Comparison of ENCODE assay signal across 15 cellular contexts in the genomic region with DNA sequence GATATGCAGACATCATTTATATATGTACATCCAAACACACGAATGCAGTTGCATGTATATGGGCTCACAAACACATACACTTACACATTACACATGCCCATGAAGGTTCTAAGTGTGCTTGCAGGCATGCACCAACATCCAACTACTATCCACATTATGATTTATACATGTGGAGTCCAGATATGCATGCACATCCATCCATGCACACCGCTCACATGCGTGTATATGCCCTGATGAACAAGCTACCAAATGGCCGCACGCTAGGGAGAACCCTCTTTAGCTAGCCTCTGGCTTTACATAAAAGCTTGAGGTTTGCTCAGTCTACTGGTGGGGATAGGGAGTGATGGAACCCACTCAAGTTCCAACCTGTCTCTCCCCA. TPM values are rescaled to one million over a fixed set of nuclear protein-coding genes. Genes with fewer than 3 reads are reported as not detected.
DNase-seq lines count a peak whose midpoint lies in the region; ATAC-seq, FAIRE-seq and TF ChIP-seq lines count a peak whose summit lies in the region.
"Had no signal": no experiment of that assay in that cellular context is flagged by ENCODE, and none has a peak within 500 bp of the region (broad histone marks: within the 10 kb centered on the region; RNA-seq: fewer than 3 reads in every experiment).

No MANE protein-coding gene starts in this region.

- H3K9me3 ChIP-seq in K562 (replicated peaks; ENCODE audit: control insufficient read depth, insufficient read depth, low read depth, low read length) (no peaks in the 10 kb centered on the region), T-helper 17 cell (ENCODE audit: control insufficient read depth, low read length, poor library complexity, severe bottlenecking) (no peaks in the 10 kb centered on the region)

- no peak overlapping the region for H3K4me2 ChIP-seq in K562 (ENCODE audit: insufficient read depth, low read length)

- in situ Hi-C loops in K562 (cut with MboI): no loop called here

- H3K79me2 ChIP-seq in K562 (ENCODE audit: control insufficient read depth, insufficient read depth, low read length): no peaks in the 10 kb centered on the region

- H3K27ac Mint-ChIP-seq in neural crest cell (ENCODE audit: unreplicated experiment) (no peak overlapping the region), T-helper 17 cell (no peak overlapping the region)

- ATAC-seq in K562 (no peak), T-helper 17 cell (no peak), HG02642 (IDR thresholded peaks at IDR 0.05; ENCODE audit: poor library complexity, unreplicated experiment) (no peak)
- ATAC-seq: T-cell had no signal

- TF ChIP-seq POLR2A in GM15510 (IDR thresholded peaks at IDR 0.05; ENCODE audit: borderline replicate concordance, extremely low read depth, insufficient read length) (peak; percentile 8), K562 (conservative IDR thresholded peaks at IDR 0.05) (no peak)

- H3K9me1 ChIP-seq in K562 (ENCODE audit: control insufficient read depth, insufficient read depth, low read length): no peaks in the 10 kb centered on the region

- peak overlapping the region; percentile 5 for H3K4me3 Mint-ChIP-seq in neural crest cell
- no peak overlapping the region for H3K4me3 Mint-ChIP-seq in T-helper 17 cell
- H3K4me3 Mint-ChIP-seq: T-cell had no signal

- intact Hi-C loops in K562 (cut with micrococcal nuclease): no loop called here

- TF ChIP-seq CTCF in K562 (IDR thresholded peaks at IDR 0.05 in 2 of 3, conservative IDR thresholded peaks at IDR 0.05 in 1 of 3; ENCODE audit: insufficient read depth in 2 of 3, low read depth in 1 of 3, low read length in 3 of 3) (no peak), neural crest cell (conservative IDR thresholded peaks at IDR 0.05) (no peak)

- FAIRE-seq in K562 (lab: Jason Lieb, UNC): no peak

- DNase-seq in K562 (ENCODE audit: extremely low read depth in 1 of 4, low spot score in 3 of 4) (no peak), neural crest cell (ENCODE audit: low read depth, low spot score) (no peak), T-helper 17 cell (no peak), ureter (ENCODE audit: low spot score) (no peak)
- DNase-seq: HCEC 1CT, NCI-H1436 treated with DMSO at 0.1 percent for 48 hours, NCI-H2081, NCI-H524, T-cell had no signal

- H2AFZ ChIP-seq in K562 (ENCODE audit: low read depth, low read length): no peak overlapping the region

- H3K4me1 ChIP-seq in K562 (replicated peaks in 1 of 2; ENCODE audit: control insufficient read depth in 2 of 2, insufficient read depth in 2 of 2, low read length in 2 of 2): peaks cover 0 to 23% of the 10 kb centered on the region in 2 experiments; a peak in 3 of 5 replicates

- CTCF ChIA-PET in K562 (lab: Yijun Ruan, JAX; ENCODE audit: low intra/inter-chr PET ratio): no interaction called here

- H3K27me3 ChIP-seq in K562 (ENCODE audit: control insufficient read depth in 2 of 2, insufficient read depth in 2 of 2, low read length in 2 of 2): no peaks in the 10 kb centered on the region

- peaks cover 64% of the 10 kb centered on the region for H3K4me1 Mint-ChIP-seq in neural crest cell
- peaks cover 7% of the 10 kb centered on the region for H3K4me1 Mint-ChIP-seq in T-helper 17 cell

- H3K9ac ChIP-seq in K562 (ENCODE audit: insufficient read depth in 1 of 2, low read depth in 2 of 2, low read length in 2 of 2): no peak overlapping the region

- BruUV-seq in K562 (replicated peaks; lab: Mats Ljungman, UMichigan): no TSS peak

- H3K36me3 Mint-ChIP-seq in neural crest cell (ENCODE audit: low read depth): no peaks in the 10 kb centered on the region
- H3K36me3 Mint-ChIP-seq in T-helper 17 cell (ENCODE audit: low read depth): no peaks in the 10 kb centered on the region
- H3K36me3 Mint-ChIP-seq: T-cell had no signal

- no peak overlapping the region for H3K27ac ChIP-seq in K562 (ENCODE audit: extremely low read depth, low read depth, low read length)

- H3K27me3 Mint-ChIP-seq in neural crest cell (ENCODE audit: low read depth): peaks cover 2% of the 10 kb centered on the region
- H3K27me3 Mint-ChIP-seq in T-helper 17 cell: no peaks in the 10 kb centered on the region
- H3K27me3 Mint-ChIP-seq: T-cell had no signal

- WGBS in K562 (ENCODE audit: insufficient coverage, low coverage, missing lambda C conversion rate): 83% methylated on average over 5 of the region's 5 CpGs

- no peak overlapping the region for H3K4me3 ChIP-seq in K562

- no peaks in the 10 kb centered on the region for H3K9me3 Mint-ChIP-seq in neural crest cell
- H3K9me3 Mint-ChIP-seq: T-cell had no signal

- no peaks in the 10 kb centered on the region for H4K20me1 ChIP-seq in K562 (replicated peaks; ENCODE audit: control insufficient read depth, insufficient read depth, low read length)

- no peak for TF ChIP-seq EP300 in K562 (IDR thresholded peaks at IDR 0.05; ENCODE audit: low read length)

- TF ChIP-seq RAD21 in K562 (CRISPR knock-in tag; conservative IDR thresholded peaks at IDR 0.05 in 1 of 2, IDR thresholded peaks at IDR 0.05 in 1 of 2): no peak

- POLR2A ChIA-PET in K562 (lab: Yijun Ruan, JAX): interaction anchor here (0.5 to 2.8 kb wide), 5 partner anchors 10 to 201 kb away, joined by 3 to 23 read pairs (median 5); partner anchors contain the start of gene SYTL1

- H3K36me3 ChIP-seq in K562 (ENCODE audit: control insufficient read depth, insufficient read depth, low read length): peaks cover 15% of the 10 kb centered on the region; the same call in 2 of the 3 replicates

RNA-seq across cellular contexts. Expression of gene GPR3, which starts 8.5 kb away (rescaled TPM):
- 14.5 and 40.1 TPM in 2 replicates for total RNA-seq in K562 (2011; cell fraction: chromatin; rRNA removed; ENCODE audit: low replicate concordance)
- 36.8 and 39.4 TPM in 2 replicates for total RNA-seq in K562 (2011; cell fraction: nucleolus; rRNA removed)
- total RNA-seq in K562 (2011; cell fraction: nucleoplasm; rRNA removed): 27.8 and 27.9 TPM in 2 replicates
- 3.7 and 6.2 TPM in 2 replicates for total RNA-seq in K562 (2014; rRNA removed)
- total RNA-seq in K562 (2014; rRNA removed; fragmentation: Illumina TruSeq; extraction: Trizol): 2.9 and 3.4 TPM in 2 replicates
- 3.5 and 3.7 TPM in 2 replicates for total RNA-seq in K562 (2015; rRNA removed; fragmentation: Illumina TruSeq; extraction: Trizol)
- 10.9 and 11.0 TPM in 2 replicates for total RNA-seq in K562 (2021)
- polyA plus RNA-seq in K562 (2011; rRNA removed): 8.2 and 19.3 TPM in 2 replicates
- 26.0 and 34.4 TPM in 2 replicates for polyA plus RNA-seq in K562 (2011; cell fraction: cytosol; rRNA removed)
- 68.2 and 75.5 TPM in 2 replicates for polyA plus RNA-seq in K562 (2011; cell fraction: nucleus; rRNA removed)
- polyA plus RNA-seq in K562 (2012): 10.0 and 10.7 TPM in 2 replicates
- polyA plus RNA-seq in K562 (2014; fragmentation: Illumina TruSeq; extraction: Trizol): 10.1 and 11.6 TPM in 2 replicates
- polyA plus RNA-seq in K562 (2014; fragmentation: Nextera tagmentation; extraction: Ambion mirVana): under 1 TPM; 0.24 to 0.59 TPM
- 11.5 and 14.9 TPM in 2 replicates for polyA plus RNA-seq in K562 (2014; rRNA removed)
- 8.0 and 9.3 TPM in 2 replicates for polyA minus RNA-seq in K562 (2011; rRNA and poly(A)+ RNA removed)
- polyA minus RNA-seq in K562 (2011; cell fraction: cytosol; rRNA and poly(A)+ RNA removed): 7.3 and 7.9 TPM in 2 replicates
- 11.1 and 11.6 TPM in 2 replicates for polyA minus RNA-seq in K562 (2011; cell fraction: nucleus; rRNA and poly(A)+ RNA removed)
- total RNA-seq in neural crest cell: 6.1 and 7.0 TPM in 2 replicates
- under 1 TPM in 1 of 2 donors, not detected in 1; 0.30 TPM for total RNA-seq in T-helper 17 cell
- total RNA-seq in ureter: 0.47 TPM

RNA-seq across cellular contexts. Expression of gene CD164L2, which starts 17.8 kb away (rescaled TPM):
- 2.6 and 7.4 TPM in 2 replicates for total RNA-seq in K562 (2011; cell fraction: chromatin; rRNA removed; ENCODE audit: low replicate concordance)
- 5.0 and 5.4 TPM in 2 replicates for total RNA-seq in K562 (2011; cell fraction: nucleolus; rRNA removed)
- total RNA-seq in K562 (2011; cell fraction: nucleoplasm; rRNA removed): 5.1 and 5.8 TPM in 2 replicates
- total RNA-seq in K562 (2014; rRNA removed) (0.29 and 0.45 TPM in 2 replicates), K562 (2014; rRNA removed; fragmentation: Illumina TruSeq; extraction: Trizol) (0.18 TPM in 1 of 2 replicates, not detected in the other), K562 (2015; rRNA removed; fragmentation: Illumina TruSeq; extraction: Trizol) (0.14 and 0.19 TPM in 2 replicates), K562 (2021) (0.49 and 0.72 TPM in 2 replicates), neural crest cell (not detected in 2 replicates), T-helper 17 cell (not detected), ureter (not detected)
- polyA plus RNA-seq in K562 (2011; rRNA removed) (0.92 and 2.8 TPM in 2 replicates), K562 (2014; fragmentation: Illumina TruSeq; extraction: Trizol) (0.31 and 0.65 TPM in 2 replicates), K562 (2014; fragmentation: Nextera tagmentation; extraction: Ambion mirVana) (under 1 TPM in 1 of 2 experiments, not detected in 1; 0.08 TPM), K562 (2014; rRNA removed) (0.63 and 0.91 TPM in 2 replicates)
- 0.92 and 1.2 TPM in 2 replicates for polyA plus RNA-seq in K562 (2011; cell fraction: cytosol; rRNA removed)
- 15.3 and 19.6 TPM in 2 replicates for polyA plus RNA-seq in K562 (2011; cell fraction: nucleus; rRNA removed)
- polyA plus RNA-seq in K562 (2012): 1.2 and 1.7 TPM in 2 replicates
- 0.28 and 0.57 TPM in 2 replicates for polyA minus RNA-seq in K562 (2011; rRNA and poly(A)+ RNA removed)
- polyA minus RNA-seq in K562 (2011; cell fraction: cytosol; rRNA and poly(A)+ RNA removed): not detected in 2 replicates
- polyA minus RNA-seq in K562 (2011; cell fraction: nucleus; rRNA and poly(A)+ RNA removed): 1.1 and 2.4 TPM in 2 replicates
- total RNA-seq: HT-29, T-cell had no signal
- polyA plus RNA-seq: AG04450, BJ had no signal

RNA-seq across cellular contexts. Expression of gene FCN3, which starts 26.3 kb away (rescaled TPM):
- total RNA-seq in K562 (2011; cell fraction: chromatin; rRNA removed; ENCODE audit: low replicate concordance): not detected in 2 replicates
- total RNA-seq in K562 (2011; cell fraction: nucleolus; rRNA removed): not detected in 2 replicates
- not detected in 2 replicates for total RNA-seq in K562 (2011; cell fraction: nucleoplasm; rRNA removed)
- not detected in 2 replicates for total RNA-seq in K562 (2014; rRNA removed)
- total RNA-seq in K562 (2014; rRNA removed; fragmentation: Illumina TruSeq; extraction: Trizol): not detected in 2 replicates
- total RNA-seq in K562 (2015; rRNA removed; fragmentation: Illumina TruSeq; extraction: Trizol): not detected in 2 replicates
- total RNA-seq in K562 (2021): 0.31 and 0.49 TPM in 2 replicates
- 0.15 TPM in 1 of 2 replicates, not detected in the other for polyA plus RNA-seq in K562 (2011; rRNA removed)
- polyA plus RNA-seq in K562 (2011; cell fraction: cytosol; rRNA removed): 0.06 TPM in 1 of 2 replicates, not detected in the other
- polyA plus RNA-seq in K562 (2011; cell fraction: nucleus; rRNA removed): 0.35 TPM in 1 of 2 replicates, not detected in the other
- 0.21 TPM in 1 of 2 replicates, not detected in the other for polyA plus RNA-seq in K562 (2012)
- polyA plus RNA-seq in K562 (2014; fragmentation: Illumina TruSeq; extraction: Trizol): not detected in 2 replicates
- not detected for polyA plus RNA-seq in K562 (2014; fragmentation: Nextera tagmentation; extraction: Ambion mirVana)
- not detected in 2 replicates for polyA plus RNA-seq in K562 (2014; rRNA removed)
- not detected in 2 replicates for polyA minus RNA-seq in K562 (2011; rRNA and poly(A)+ RNA removed)
- polyA minus RNA-seq in K562 (2011; cell fraction: cytosol; rRNA and poly(A)+ RNA removed): not detected in 2 replicates
- not detected in 2 replicates for polyA minus RNA-seq in K562 (2011; cell fraction: nucleus; rRNA and poly(A)+ RNA removed)
- not detected in 2 replicates for total RNA-seq in neural crest cell
- not detected for total RNA-seq in T-helper 17 cell
- 2.1 TPM for total RNA-seq in ureter
- total RNA-seq: HT-29, PC-3 had no signal
- polyA plus RNA-seq: AG04450, BJ had no signal

RNA-seq across cellular contexts. Expression of gene MAP3K6, which starts 34.2 kb away (rescaled TPM):
- 22.7 and 88.4 TPM in 2 replicates for total RNA-seq in K562 (2011; cell fraction: chromatin; rRNA removed; ENCODE audit: low replicate concordance)
- 52.5 and 55.4 TPM in 2 replicates for total RNA-seq in K562 (2011; cell fraction: nucleolus; rRNA removed)
- 27.7 and 28.5 TPM in 2 replicates for total RNA-seq in K562 (2011; cell fraction: nucleoplasm; rRNA removed)
- total RNA-seq in K562 (2014; rRNA removed) (10.1 and 14.7 TPM in 2 replicates), K562 (2014; rRNA removed; fragmentation: Illumina TruSeq; extraction: Trizol) (5.0 and 6.2 TPM in 2 replicates), K562 (2015; rRNA removed; fragmentation: Illumina TruSeq; extraction: Trizol) (7.6 and 9.5 TPM in 2 replicates), K562 (2021) (18.1 and 21.9 TPM in 2 replicates), neural crest cell (12.9 and 13.6 TPM in 2 replicates), T-helper 17 cell (1 to 10 TPM; 3.3 to 4.9 TPM), ureter (75.5 TPM)
- polyA plus RNA-seq in K562 (2011; rRNA removed) (4.7 and 13.2 TPM in 2 replicates), K562 (2014; fragmentation: Illumina TruSeq; extraction: Trizol) (7.0 and 9.0 TPM in 2 replicates), K562 (2014; fragmentation: Nextera tagmentation; extraction: Ambion mirVana) (1 to 10 TPM in 1 of 2 experiments, under 1 TPM in 1; 0.99 to 1.5 TPM), K562 (2014; rRNA removed) (8.2 and 12.9 TPM in 2 replicates)
- 5.5 and 6.6 TPM in 2 replicates for polyA plus RNA-seq in K562 (2011; cell fraction: cytosol; rRNA removed)
- 101 and 102 TPM in 2 replicates for polyA plus RNA-seq in K562 (2011; cell fraction: nucleus; rRNA removed)
- 17.8 and 18.2 TPM in 2 replicates for polyA plus RNA-seq in K562 (2012)
- 3.1 and 4.9 TPM in 2 replicates for polyA minus RNA-seq in K562 (2011; rRNA and poly(A)+ RNA removed)
- polyA minus RNA-seq in K562 (2011; cell fraction: cytosol; rRNA and poly(A)+ RNA removed): 4.8 and 5.1 TPM in 2 replicates
- 15.2 and 17.2 TPM in 2 replicates for polyA minus RNA-seq in K562 (2011; cell fraction: nucleus; rRNA and poly(A)+ RNA removed)

RNA-seq across cellular contexts. Expression of gene SYTL1, which starts 59.1 kb away (rescaled TPM):
- total RNA-seq in K562 (2011; cell fraction: chromatin; rRNA removed; ENCODE audit: low replicate concordance): 18.4 and 69.1 TPM in 2 replicates
- 29.5 and 45.5 TPM in 2 replicates for total RNA-seq in K562 (2011; cell fraction: nucleolus; rRNA removed)
- 21.0 and 26.5 TPM in 2 replicates for total RNA-seq in K562 (2011; cell fraction: nucleoplasm; rRNA removed)
- total RNA-seq in K562 (2014; rRNA removed) (3.9 and 4.7 TPM in 2 replicates), K562 (2014; rRNA removed; fragmentation: Illumina TruSeq; extraction: Trizol) (0.55 and 0.57 TPM in 2 replicates), K562 (2015; rRNA removed; fragmentation: Illumina TruSeq; extraction: Trizol) (1.7 and 2.2 TPM in 2 replicates), K562 (2021) (6.0 and 9.3 TPM in 2 replicates), neural crest cell (0.72 and 1.4 TPM in 2 replicates), T-helper 17 cell (100 to 1,000 TPM; 206 to 261 TPM), ureter (93.6 TPM)
- polyA plus RNA-seq in K562 (2011; rRNA removed) (3.8 and 12.3 TPM in 2 replicates), K562 (2014; fragmentation: Illumina TruSeq; extraction: Trizol) (0.91 and 1.9 TPM in 2 replicates), K562 (2014; fragmentation: Nextera tagmentation; extraction: Ambion mirVana) (under 1 TPM; 0.04 to 0.27 TPM), K562 (2014; rRNA removed) (5.9 and 8.6 TPM in 2 replicates)
- 8.4 and 14.7 TPM in 2 replicates for polyA plus RNA-seq in K562 (2011; cell fraction: cytosol; rRNA removed)
- polyA plus RNA-seq in K562 (2011; cell fraction: nucleus; rRNA removed): 114 and 120 TPM in 2 replicates
- 7.0 and 32.0 TPM in 2 replicates for polyA plus RNA-seq in K562 (2012)
- 3.0 and 6.4 TPM in 2 replicates for polyA minus RNA-seq in K562 (2011; rRNA and poly(A)+ RNA removed)
- 4.6 and 14.3 TPM in 2 replicates for polyA minus RNA-seq in K562 (2011; cell fraction: cytosol; rRNA and poly(A)+ RNA removed)
- 14.7 and 18.1 TPM in 2 replicates for polyA minus RNA-seq in K562 (2011; cell fraction: nucleus; rRNA and poly(A)+ RNA removed)
